Comparison of ENCODE assay signal across 19 cellular contexts in genomic region chr22:27809226-27809625, GRCh38. TPM values are rescaled to one million over a fixed set of nuclear protein-coding genes. Genes with fewer than 3 reads are reported as not detected.
DNase-seq lines count a peak whose midpoint lies in the region.
"Had no signal": no experiment of that assay in that cellular context is flagged by ENCODE, and none has a peak within 500 bp of the region (broad histone marks: within the 10 kb centered on the region; RNA-seq: fewer than 3 reads in every experiment).

No MANE protein-coding gene starts in this region.

- H3K4me3 Mint-ChIP-seq in activated CD4-positive, alpha-beta memory T cell treated with anti-CD3 and anti-CD28 coated beads for 36 hours = no peak overlapping the region
- H3K4me3 Mint-ChIP-seq: activated naive CD8-positive, alpha-beta T cell treated with anti-CD3 and anti-CD28 coated beads for 36 hours; B cell had no signal

- H2BK5ac ChIP-seq in neuronal stem cell (ENCODE audit: low read length) = no peak overlapping the region

- H3K9ac ChIP-seq in neuronal stem cell (ENCODE audit: low read depth, low read length, poor library complexity) = no peak overlapping the region

- H3K27me3 Mint-ChIP-seq in activated CD4-positive, alpha-beta memory T cell treated with anti-CD3 and anti-CD28 coated beads for 36 hours = peaks cover 18% of the 10 kb centered on the region

- DNase-seq in NCI-H1092 (lab: John Stamatoyannopoulos, UW) (peak; percentile 21), NCI-H1092 treated with DMSO at 0.1 percent for 48 hours (lab: John Stamatoyannopoulos, UW) (no peak), H7 (peak; percentile 64), dermis blood vessel endothelial cell (peak; percentile 13), neuronal stem cell (ENCODE audit: low spot score) (no peak), Ammon's horn (ENCODE audit: low spot score) (no peak), putamen (ENCODE audit: low spot score) (no peak)
- DNase-seq in activated CD4-positive, alpha-beta memory T cell treated with anti-CD3 and anti-CD28 coated beads for 36 hours = no peak
- DNase-seq: activated CD4-positive, alpha-beta T cell treated with anti-CD3 and anti-CD28 coated beads for 4 hours; activated naive CD8-positive, alpha-beta T cell treated with anti-CD3 and anti-CD28 coated beads for 36 hours; Caco-2; NCI-H226; RPMI8226; stimulated activated CD4-positive, alpha-beta T cell treated with anti-CD3 and anti-CD28 coated beads, Interleukin-2, amount 100 ng/mL, for 48 hours; stimulated activated naive CD8-positive, alpha-beta T cell treated with anti-CD3 and anti-CD28 coated beads, Interleukin-15, Interleukin-2, amounts not matched to agents 100 U/mL and 50 U/mL, for 24 hours; transverse colon had no signal

- H3K9me3 ChIP-seq in neuronal stem cell (replicated peaks in 1 of 2; ENCODE audit: control insufficient read depth in 2 of 2, insufficient read depth in 1 of 2, low read depth in 1 of 2, low read length in 2 of 2) = no peaks in the 10 kb centered on the region
- H3K9me3 ChIP-seq: Caco-2, prostate gland, transverse colon had no signal

- H3K27me3 ChIP-seq in H7 (ENCODE audit: control insufficient read depth, insufficient read depth, low read length) = peaks cover 4% of the 10 kb centered on the region; the same call in 1 of the 2 replicates
- H3K27me3 ChIP-seq in neuronal stem cell (ENCODE audit: control insufficient read depth in 3 of 3, insufficient read depth in 3 of 3, low read depth in 1 of 3, low read length in 3 of 3) = no peaks in the 10 kb centered on the region

- H3K4me1 Mint-ChIP-seq in activated CD4-positive, alpha-beta memory T cell treated with anti-CD3 and anti-CD28 coated beads for 36 hours (ENCODE audit: low read depth) = peaks cover 3% of the 10 kb centered on the region

- peak overlapping the region; percentile 25 for H2BK120ac ChIP-seq in neuronal stem cell (ENCODE audit: low read depth, low read length)

- H3K36me3 ChIP-seq in H7 (replicated peaks; ENCODE audit: control insufficient read depth, insufficient read depth, low read length) (no peaks in the 10 kb centered on the region), neuronal stem cell (replicated peaks in 1 of 2; ENCODE audit: control insufficient read depth in 2 of 2, insufficient read depth in 2 of 2, low read length in 2 of 2) (no peaks in the 10 kb centered on the region)
- H3K36me3 ChIP-seq: prostate gland, transverse colon had no signal

- H3K18ac ChIP-seq in neuronal stem cell (ENCODE audit: low read length) = no peak overlapping the region

- H3K4ac ChIP-seq in neuronal stem cell (ENCODE audit: low read length) = no peak overlapping the region

- peaks cover 16 to 27% of the 10 kb centered on the region in 2 donors for H3K4me1 ChIP-seq in neuronal stem cell (ENCODE audit: control insufficient read depth in 2 of 2, insufficient read depth in 1 of 2, low read depth in 1 of 2, low read length in 2 of 2)
- H3K4me1 ChIP-seq: Caco-2 had no signal

- H3K23ac ChIP-seq in neuronal stem cell (ENCODE audit: low read depth, low read length, poor library complexity) = no peak overlapping the region

- no peak overlapping the region for H3K14ac ChIP-seq in neuronal stem cell (ENCODE audit: low read length)

- H3K79me1 ChIP-seq in neuronal stem cell (ENCODE audit: low read depth, low read length) = peaks cover 5% of the 10 kb centered on the region

- no peak overlapping the region for H3K27ac Mint-ChIP-seq in activated CD4-positive, alpha-beta memory T cell treated with anti-CD3 and anti-CD28 coated beads for 36 hours
- H3K27ac Mint-ChIP-seq: activated naive CD8-positive, alpha-beta T cell treated with anti-CD3 and anti-CD28 coated beads for 36 hours; B cell had no signal

- no peak overlapping the region for H3K4me2 ChIP-seq in neuronal stem cell (ENCODE audit: insufficient read depth, low read length, poor library complexity, severe bottlenecking)
- H3K4me2 ChIP-seq: smooth muscle cell had no signal

- no peak overlapping the region for H2BK12ac ChIP-seq in neuronal stem cell (ENCODE audit: low read length)

- no peak overlapping the region for H3K4me3 ChIP-seq in H7 (ENCODE audit: insufficient read depth, low read depth, low read length)
- H3K4me3 ChIP-seq in neuronal stem cell (ENCODE audit: low read length in 2 of 2) = no peak overlapping the region
- H3K4me3 ChIP-seq: prostate gland, smooth muscle cell, transverse colon had no signal

- intact Hi-C loops in activated CD4-positive, alpha-beta memory T cell treated with anti-CD3 and anti-CD28 coated beads for 36 hours (cut with micrococcal nuclease) = loop anchor here (10.0 kb wide), 1 partner anchor 974 kb away; no protein-coding TSS in a partner anchor

- no peaks in the 10 kb centered on the region for H3K36me3 Mint-ChIP-seq in activated CD4-positive, alpha-beta memory T cell treated with anti-CD3 and anti-CD28 coated beads for 36 hours
- H3K36me3 Mint-ChIP-seq: activated naive CD8-positive, alpha-beta T cell treated with anti-CD3 and anti-CD28 coated beads for 36 hours had no signal

- H4K8ac ChIP-seq in neuronal stem cell (ENCODE audit: low read depth, low read length) = peak overlapping the region; percentile 55

- WGBS in neuronal stem cell (ENCODE audit: extremely low coverage in 2 of 2, insufficient read length in 2 of 2, insufficient replicate concordance in 1 of 2), 2 donors = no CpG with 5 or more reads among the region's 5 CpGs

- CTCF ChIA-PET in activated CD4-positive, alpha-beta memory T cell treated with anti-CD3 and anti-CD28 coated beads for 36 hours (lab: Charles Lee) = no interaction called here

- H4K91ac ChIP-seq in neuronal stem cell (ENCODE audit: low read depth, low read length, poor library complexity) = peak overlapping the region; percentile 61

- no peaks in the 10 kb centered on the region for H3K9me3 Mint-ChIP-seq in activated CD4-positive, alpha-beta memory T cell treated with anti-CD3 and anti-CD28 coated beads for 36 hours
- H3K9me3 Mint-ChIP-seq: activated naive CD8-positive, alpha-beta T cell treated with anti-CD3 and anti-CD28 coated beads for 36 hours had no signal

- no peak overlapping the region for H2AFZ ChIP-seq in neuronal stem cell (ENCODE audit: low read length)

- H2BK15ac ChIP-seq in neuronal stem cell (ENCODE audit: low read length) = no peak overlapping the region

- H3K27ac ChIP-seq in neuronal stem cell (replicated peaks; ENCODE audit: low read length) = no peak overlapping the region

- POLR2A ChIA-PET in activated CD4-positive, alpha-beta memory T cell treated with anti-CD3 and anti-CD28 coated beads for 36 hours (lab: Charles Lee) = no interaction called here

- peak overlapping the region; percentile 63 for H2AK5ac ChIP-seq in neuronal stem cell (ENCODE audit: low read depth, low read length)

RNA-seq across cellular contexts. Expression of gene MN1, which starts 7.7 kb away (rescaled TPM):
- total RNA-seq in H7 (2014; rRNA removed; shearing (Covaris generic)) = 22.1 and 26.4 TPM in 2 replicates
- total RNA-seq in dermis blood vessel endothelial cell = 0.34 and 0.47 TPM in 2 replicates
- 18.7 TPM for polyA plus RNA-seq in neuronal stem cell (2013, experiment 1 of 2)
- polyA plus RNA-seq in neuronal stem cell (2013, experiment 2 of 2) = 21.3 TPM
- total RNA-seq in activated CD4-positive, alpha-beta memory T cell treated with anti-CD3 and anti-CD28 coated beads for 36 hours = under 1 TPM in 1 of 2 experiments, not detected in 1; 0.07 TPM

Comparison
In these comparisons a context has a peak if more than half of its experiments do, and no peak if none do; other contexts are left out.
1. DNase-seq: peak in NCI-H1092 (single experiment), H7 (single experiment) and dermis blood vessel endothelial cell (single experiment); none in NCI-H1092 treated with DMSO at 0.1 percent for 48 hours (single experiment), neuronal stem cell (single experiment), Ammon's horn (single experiment), activated CD4-positive, alpha-beta memory T cell treated with anti-CD3 and anti-CD28 coated beads for 36 hours (single experiment) and putamen (single experiment).
2. RNA of gene MN1, which starts 7.7 kb away (total RNA-seq): 22.1 to 26.4 TPM in H7; 0.34 to 0.47 TPM in dermis blood vessel endothelial cell and 0.07 TPM in activated CD4-positive, alpha-beta memory T cell treated with anti-CD3 and anti-CD28 coated beads for 36 hours; every median in the first group is over 10 times any median in the second.